In genomic region chr18:59219672-59220163, GRCh38 we compare ENCODE assay signal across 13 cellular contexts. TPM values are rescaled to one million over a fixed set of nuclear protein-coding genes. Genes with fewer than 3 reads are reported as not detected.
DNase-seq lines count a peak whose midpoint lies in the region; ATAC-seq, FAIRE-seq and TF ChIP-seq lines count a peak whose summit lies in the region.
"Had no signal": no experiment of that assay in that cellular context is flagged by ENCODE, and none has a peak within 500 bp of the region (broad histone marks: within the 10 kb centered on the region; RNA-seq: fewer than 3 reads in every experiment).

TSS of gene GRP (plus strand) at chr18:59220158. CDS start at chr18:59220266, 108 bp downstream.

- FAIRE-seq in H1 (lab: Jason Lieb, UNC) = no peak

- H3K4me2 ChIP-seq in H1 (ENCODE audit: insufficient read depth in 1 of 2, low read depth in 2 of 2, low read length in 2 of 2) (peak within 1 kb of the TSS; percentile 91 to 99), neuronal stem cell (ENCODE audit: insufficient read depth, low read length, poor library complexity, severe bottlenecking) (peak within 1 kb of the TSS; percentile 94)

- H3K36me3 Mint-ChIP-seq in activated CD4-positive, alpha-beta T cell treated with anti-CD3 and anti-CD28 coated beads for 36 hours (ENCODE audit: low read depth) = no peaks in the 10 kb centered on the region
- H3K36me3 Mint-ChIP-seq: stimulated activated effector memory CD8-positive, alpha-beta T cell treated with anti-CD3 and anti-CD28 coated beads, Interleukin-12 subunit alpha, Interleukin-12 subunit beta, amount 100 ng/mL, for 72 hours had no signal

- H3K4me1 ChIP-seq in H1 (replicated peaks in 1 of 4; ENCODE audit: control insufficient read depth in 3 of 4, insufficient read depth in 4 of 4, low read length in 3 of 4) (peaks cover 0 to 14% (median 7%) of the 10 kb centered on the region in 4 experiments; a peak in 5 of 7 replicates), neuronal stem cell (ENCODE audit: control insufficient read depth in 2 of 2, insufficient read depth in 1 of 2, low read depth in 1 of 2, low read length in 2 of 2) (peaks cover 0 to 7% of the 10 kb centered on the region in 2 donors)

- CTCF ChIA-PET in H1 (lab: Charles Lee; ENCODE audit: partially characterized antibody) = interaction anchor here (0.6 to 9.2 kb wide), 13 partner anchors 9 to 1026 kb away, joined by 3 to 72 read pairs (median 5); partner anchors contain the start of gene RAX
- CTCF ChIA-PET in activated CD4-positive, alpha-beta T cell treated with anti-CD3 and anti-CD28 coated beads for 36 hours (lab: Charles Lee) = no interaction called here

- H4K91ac ChIP-seq in H1 (replicated peaks; ENCODE audit: insufficient read length, low read length) (no peak within 1 kb of the TSS), neuronal stem cell (ENCODE audit: low read depth, low read length, poor library complexity) (no peak within 1 kb of the TSS)

- TF ChIP-seq CTCF in H1 (IDR thresholded peaks at IDR 0.05; ENCODE audit: control extremely low read depth in 1 of 3, insufficient read depth in 1 of 3, low read depth in 1 of 3, low read length in 3 of 3) = no peak

- no peak within 1 kb of the TSS for H3K56ac ChIP-seq in H1 (replicated peaks; ENCODE audit: insufficient read length, low read depth, low read length)

- H2BK120ac ChIP-seq in H1 (replicated peaks; ENCODE audit: low read depth, low read length) (no peak within 1 kb of the TSS), neuronal stem cell (ENCODE audit: low read depth, low read length) (no peak within 1 kb of the TSS)

- H3K4me3 ChIP-seq in H1 (ENCODE audit: extremely low read depth in 1 of 4, insufficient read depth in 2 of 4, low read depth in 3 of 4, low read length in 4 of 4) (peak within 1 kb of the TSS; percentile 45 to 71 (median 56)), neuronal stem cell (ENCODE audit: low read length in 2 of 2) (peak within 1 kb of the TSS in 1 of 2 donors; percentile 77)

- H2BK15ac ChIP-seq in H1 (ENCODE audit: low read length) (0 out of 2 replicates have a peak within 1 kb of the TSS, but pooled peaks have one; percentile 20), neuronal stem cell (ENCODE audit: low read length) (no peak within 1 kb of the TSS)

- H3K79me1 ChIP-seq in H1 (ENCODE audit: low read depth, low read length) (no peaks in the 10 kb centered on the region), neuronal stem cell (ENCODE audit: low read depth, low read length) (no peaks in the 10 kb centered on the region)

- peak; percentile 30 for DNase-seq in ELF-1 (ENCODE audit: low read depth, low spot score)
- peak; percentile 67 for DNase-seq in NCI-H1417 treated with DMSO at 0.1 percent for 48 hours (lab: John Stamatoyannopoulos, UW)
- DNase-seq in H1 (ENCODE audit: low read depth in 1 of 2, low spot score in 2 of 2) = peak in 1 of 2 experiments; percentile 57
- no peak for DNase-seq in neuronal stem cell (ENCODE audit: low spot score)
- DNase-seq in activated CD4-positive, alpha-beta T cell treated with anti-CD3 and anti-CD28 coated beads for 36 hours = no peak
- DNase-seq in KG1 (lab: John Stamatoyannopoulos, UW) = no peak
- no peak for DNase-seq in SKM-1 treated with dmso at 0.1 percent for 144 hours (lab: John Stamatoyannopoulos, UW; ENCODE audit: unreplicated experiment)
- DNase-seq: central memory CD4-positive, alpha-beta T cell; stimulated activated CD4-positive, alpha-beta T cell treated with anti-CD3 and anti-CD28 coated beads, Interleukin-12 subunit alpha, Interleukin-12 subunit beta, amount 100 ng/mL, for 4 hours had no signal

- H3K9ac ChIP-seq in H1 (replicated peaks in 1 of 4; ENCODE audit: extremely low read depth in 1 of 4, low read depth in 3 of 4, low read length in 3 of 4) (peak within 1 kb of the TSS in 1 of 4 experiments; percentile 20; a peak in 1 of 7 replicates), neuronal stem cell (ENCODE audit: low read depth, low read length, poor library complexity) (peak within 1 kb of the TSS; percentile 86)

- H3K18ac ChIP-seq in H1 (ENCODE audit: extremely low read depth, low read length) (no peak within 1 kb of the TSS; the same call in 1 of the 2 replicates), neuronal stem cell (ENCODE audit: low read length) (peak within 1 kb of the TSS; percentile 77)

- 4% methylated on average over 27 of the region's 29 CpGs; no CpG with 5 or more reads in 1 of the 2 experiments for WGBS in H1 (ENCODE audit: extremely low coverage in 1 of 2, insufficient coverage in 1 of 2, insufficient read length in 1 of 2, insufficient replicate concordance in 2 of 2, low coverage in 1 of 2, low lambda C conversion rate in 2 of 2, missing lambda C conversion rate in 1 of 2), 2 experiments
- WGBS in neuronal stem cell (ENCODE audit: extremely low coverage in 2 of 2, insufficient read length in 2 of 2, insufficient replicate concordance in 1 of 2), 2 donors = no CpG with 5 or more reads among the region's 29 CpGs

- H2AFZ ChIP-seq in H1 (ENCODE audit: low read length) (peak within 1 kb of the TSS; percentile 36), neuronal stem cell (ENCODE audit: low read length) (peak within 1 kb of the TSS; percentile 64)

- no peak within 1 kb of the TSS for H3K4me3 Mint-ChIP-seq in activated CD4-positive, alpha-beta T cell treated with anti-CD3 and anti-CD28 coated beads for 36 hours
- H3K4me3 Mint-ChIP-seq: activated T-helper 1 cell treated with anti-CD3 and anti-CD28 coated beads, Interleukin-12 subunit alpha, Interleukin-12 subunit beta, Interleukin-2, Interleukin-4 antibody, amounts not matched to agents 30 ng/mL and 10 ng/mL and 1 ng/mL, durations not matched to agents 14 hours and 24 hours and 36 hours; stimulated activated effector memory CD8-positive, alpha-beta T cell treated with anti-CD3 and anti-CD28 coated beads, Interleukin-12 subunit alpha, Interleukin-12 subunit beta, amount 100 ng/mL, for 72 hours had no signal

- H3K36me3 ChIP-seq in H1 (ENCODE audit: control insufficient read depth in 2 of 4, insufficient read depth in 4 of 4, low read length in 3 of 4) (no peaks in the 10 kb centered on the region), neuronal stem cell (replicated peaks in 1 of 2; ENCODE audit: control insufficient read depth in 2 of 2, insufficient read depth in 2 of 2, low read length in 2 of 2) (no peaks in the 10 kb centered on the region)

- POLR2A ChIA-PET in H1 (lab: Charles Lee; ENCODE audit: partially characterized antibody) = interaction anchor here (1.0 to 1.5 kb wide), 4 partner anchors 9 to 79 kb away, joined by 3 to 5 read pairs (median 4); partner anchors contain the start of gene SEC11C
- POLR2A ChIA-PET in activated CD4-positive, alpha-beta T cell treated with anti-CD3 and anti-CD28 coated beads for 36 hours (lab: Charles Lee) = no interaction called here

- ATAC-seq in activated CD4-positive, alpha-beta T cell treated with anti-CD3 and anti-CD28 coated beads for 36 hours = no peak
- ATAC-seq in HG03439 (IDR thresholded peaks at IDR 0.05; ENCODE audit: unreplicated experiment) = no peak
- ATAC-seq: stimulated activated effector memory CD8-positive, alpha-beta T cell treated with anti-CD3 and anti-CD28 coated beads, Interleukin-12 subunit alpha, Interleukin-12 subunit beta, amount 100 ng/mL, for 72 hours had no signal

- H3K79me2 ChIP-seq in H1 (ENCODE audit: control insufficient read depth in 1 of 2, insufficient read depth in 2 of 2, low read length in 2 of 2) = no peaks in the 10 kb centered on the region

- no peak within 1 kb of the TSS for H3K14ac ChIP-seq in H1 (ENCODE audit: insufficient read length)
- peak within 1 kb of the TSS; percentile 83 for H3K14ac ChIP-seq in neuronal stem cell (ENCODE audit: low read length)

- H3K23ac ChIP-seq in H1 (ENCODE audit: insufficient read length) (no peak within 1 kb of the TSS), neuronal stem cell (ENCODE audit: low read depth, low read length, poor library complexity) (peak within 1 kb of the TSS; percentile 44)

- H3K4ac ChIP-seq in H1 (replicated peaks; ENCODE audit: insufficient read length, low read depth, low read length) = no peak within 1 kb of the TSS
- no peak within 1 kb of the TSS for H3K4ac ChIP-seq in neuronal stem cell (ENCODE audit: low read length)

- H4K5ac ChIP-seq in H1 (ENCODE audit: insufficient read length, low read depth, low read length) = no peak within 1 kb of the TSS

- TF ChIP-seq POLR2A in H1 (IDR thresholded peaks at IDR 0.05; ENCODE audit: control extremely low read depth in 1 of 2, low read depth in 2 of 2, low read length in 2 of 2) = no peak

- no peak within 1 kb of the TSS for H3K27ac ChIP-seq in H1 (ENCODE audit: low read depth, low read length)
- H3K27ac ChIP-seq in neuronal stem cell (replicated peaks; ENCODE audit: low read length) = no peak within 1 kb of the TSS
- H3K27ac ChIP-seq: VCaP had no signal

- peak in 1 of 2 experiments; percentile 20; a peak in 1 of 4 replicates for TF ChIP-seq RAD21 in H1 (IDR thresholded peaks at IDR 0.05 in 1 of 2, conservative IDR thresholded peaks at IDR 0.05 in 1 of 2; ENCODE audit: low read depth in 2 of 2, low read length in 2 of 2)

- peaks cover 16% of the 10 kb centered on the region for H3K23me2 ChIP-seq in H1 (ENCODE audit: low read depth, low read length)

- no peak for TF ChIP-seq EP300 in H1 (IDR thresholded peaks at IDR 0.05; ENCODE audit: borderline replicate concordance in 1 of 2, low read depth in 2 of 2, low read length in 2 of 2)

- peaks cover 0 to 2% of the 10 kb centered on the region in 2 experiments for H4K20me1 ChIP-seq in H1 (replicated peaks in 1 of 2; ENCODE audit: control insufficient read depth in 1 of 2, insufficient read depth in 2 of 2, low read length in 2 of 2)

- H3K27me3 ChIP-seq in H1 (replicated peaks in 1 of 4; ENCODE audit: control insufficient read depth in 3 of 4, extremely low read depth in 1 of 4, insufficient read depth in 3 of 4, low read length in 3 of 4) (peaks cover 46 to 66% (median 55%) of the 10 kb centered on the region in 4 experiments), neuronal stem cell (ENCODE audit: control insufficient read depth in 3 of 3, insufficient read depth in 3 of 3, low read depth in 1 of 3, low read length in 3 of 3) (peaks cover 15 to 93% (median 42%) of the 10 kb centered on the region in 3 experiments)

- H3K27me3 Mint-ChIP-seq in activated CD4-positive, alpha-beta T cell treated with anti-CD3 and anti-CD28 coated beads for 36 hours = peaks cover 61% of the 10 kb centered on the region

- H2AK5ac ChIP-seq in H1 (ENCODE audit: low read depth, low read length) = no peak within 1 kb of the TSS; the same call in 1 of the 2 replicates
- H2AK5ac ChIP-seq in neuronal stem cell (ENCODE audit: low read depth, low read length) = peak within 1 kb of the TSS; percentile 8

- no peak within 1 kb of the TSS for H3K27ac Mint-ChIP-seq in activated CD4-positive, alpha-beta T cell treated with anti-CD3 and anti-CD28 coated beads for 36 hours
- H3K27ac Mint-ChIP-seq: activated T-helper 1 cell treated with anti-CD3 and anti-CD28 coated beads, Interleukin-12 subunit alpha, Interleukin-12 subunit beta, Interleukin-2, Interleukin-4 antibody, amounts not matched to agents 30 ng/mL and 10 ng/mL and 1 ng/mL, durations not matched to agents 14 hours and 24 hours and 36 hours; stimulated activated effector memory CD8-positive, alpha-beta T cell treated with anti-CD3 and anti-CD28 coated beads, Interleukin-12 subunit alpha, Interleukin-12 subunit beta, amount 100 ng/mL, for 72 hours had no signal

- peak within 1 kb of the TSS; percentile 33; the same call in 1 of the 2 replicates for H2BK12ac ChIP-seq in H1 (ENCODE audit: low read depth, low read length)
- H2BK12ac ChIP-seq in neuronal stem cell (ENCODE audit: low read length) = peak within 1 kb of the TSS; percentile 52

- peaks cover 11% of the 10 kb centered on the region for H3K4me1 Mint-ChIP-seq in activated CD4-positive, alpha-beta T cell treated with anti-CD3 and anti-CD28 coated beads for 36 hours

- no peaks in the 10 kb centered on the region for H3K9me3 ChIP-seq in H1 (ENCODE audit: insufficient read depth in 2 of 2, low read depth in 1 of 2, low read length in 1 of 2)
- H3K9me3 ChIP-seq in neuronal stem cell (replicated peaks in 1 of 2; ENCODE audit: control insufficient read depth in 2 of 2, insufficient read depth in 1 of 2, low read depth in 1 of 2, low read length in 2 of 2) = no peaks in the 10 kb centered on the region

- no peak within 1 kb of the TSS for H2BK20ac ChIP-seq in H1 (ENCODE audit: low read length)

- intact Hi-C loops in activated CD4-positive, alpha-beta T cell treated with anti-CD3 and anti-CD28 coated beads for 36 hours (cut with DNase I, micrococcal nuclease) = loop anchor here in 1 of 2 experiments (2.0 kb wide), 1 partner anchor 135 kb away; no protein-coding TSS in a partner anchor

- no peaks in the 10 kb centered on the region for H3K9me3 Mint-ChIP-seq in activated CD4-positive, alpha-beta T cell treated with anti-CD3 and anti-CD28 coated beads for 36 hours (ENCODE audit: low read depth)
- H3K9me3 Mint-ChIP-seq: activated T-helper 1 cell treated with anti-CD3 and anti-CD28 coated beads, Interleukin-12 subunit alpha, Interleukin-12 subunit beta, Interleukin-2, Interleukin-4 antibody, amounts not matched to agents 30 ng/mL and 10 ng/mL and 1 ng/mL, durations not matched to agents 14 hours and 24 hours and 36 hours; stimulated activated effector memory CD8-positive, alpha-beta T cell treated with anti-CD3 and anti-CD28 coated beads, Interleukin-12 subunit alpha, Interleukin-12 subunit beta, amount 100 ng/mL, for 72 hours had no signal

- H2BK5ac ChIP-seq in H1 (ENCODE audit: low read depth, low read length) (no peak within 1 kb of the TSS), neuronal stem cell (ENCODE audit: low read length) (no peak within 1 kb of the TSS)

- H4K8ac ChIP-seq in H1 (ENCODE audit: extremely low read depth, insufficient read depth, low read length) = peak within 1 kb of the TSS; percentile 66; the same call in 1 of the 2 replicates
- no peak within 1 kb of the TSS for H4K8ac ChIP-seq in neuronal stem cell (ENCODE audit: low read depth, low read length)

RNA-seq across cellular contexts. Expression of gene GRP, which starts in this region (rescaled TPM):
- not detected in 2 replicates for total RNA-seq in H1 (2021; fragmentation: NEBNext Ultra II Directional; extraction: Animal tissue kit (Norgen Biotek cat#: 25700))
- polyA plus RNA-seq in H1 (2011; rRNA removed) = not detected in 2 replicates
- not detected for polyA plus RNA-seq in H1 (2011; cell fraction: cytosol; rRNA removed)
- 0.14 TPM for polyA plus RNA-seq in H1 (2011; cell fraction: nucleus; rRNA removed)
- not detected in 4 replicates for polyA plus RNA-seq in H1 (2012, experiment 1 of 2)
- not detected for polyA plus RNA-seq in H1 (2012, experiment 2 of 2)
- polyA plus RNA-seq in H1 (2013, experiment 1 of 2) = not detected
- polyA plus RNA-seq in H1 (2013, experiment 2 of 2) = not detected
- polyA minus RNA-seq in H1 (2011; rRNA and poly(A)+ RNA removed) = not detected in 2 replicates
- polyA minus RNA-seq in H1 (2011; cell fraction: cytosol; rRNA and poly(A)+ RNA removed) = not detected
- polyA minus RNA-seq in H1 (2011; cell fraction: nucleus; rRNA and poly(A)+ RNA removed) = not detected
- 0.46 TPM for polyA plus RNA-seq in neuronal stem cell (2013, experiment 1 of 2)
- 0.36 TPM for polyA plus RNA-seq in neuronal stem cell (2013, experiment 2 of 2)
- not detected for total RNA-seq in activated CD4-positive, alpha-beta T cell treated with anti-CD3 and anti-CD28 coated beads for 36 hours
- total RNA-seq: activated T-helper 1 cell treated with anti-CD3 and anti-CD28 coated beads, Interleukin-12 subunit alpha, Interleukin-12 subunit beta, Interleukin-2, Interleukin-4 antibody, amounts not matched to agents 30 ng/mL and 10 ng/mL and 1 ng/mL, durations not matched to agents 14 hours and 24 hours and 36 hours had no signal

Comparison
In these comparisons a context has a peak if more than half of its experiments do, and no peak if none do; other contexts are left out.
1. DNase-seq: peak in ELF-1 (single experiment) and NCI-H1417 treated with DMSO at 0.1 percent for 48 hours (single experiment); none in neuronal stem cell (single experiment), activated CD4-positive, alpha-beta T cell treated with anti-CD3 and anti-CD28 coated beads for 36 hours (single experiment), KG1 (single experiment) and SKM-1 treated with dmso at 0.1 percent for 144 hours (single experiment).